In genomic region chr20:44310664-44311639, GRCh38 we compare ENCODE assay signal across 8 cellular contexts. TPM values are rescaled to one million over a fixed set of nuclear protein-coding genes. Genes with fewer than 3 reads are reported as not detected.
A peak's percentile ranks its signal among the peaks of the same experiment; 100 is the strongest.
DNase-seq lines count a peak whose midpoint lies in the region; ATAC-seq and TF ChIP-seq lines count a peak whose summit lies in the region.

Gene FITM2, minus strand, starts transcription at chr20:44311202. Its CDS starts 54 bp downstream, at chr20:44311148.

- H3K4me3 ChIP-seq in LNCaP clone FGC (ENCODE audit: low read depth, low read length) (peak within 1 kb of the TSS; percentile 95), fibroblast of the aortic adventitia (ENCODE audit: low read depth, low read length) (peak within 1 kb of the TSS; percentile 98)

- H3K27me3 Mint-ChIP-seq in nephron (ENCODE audit: low read depth): no peaks in the 10 kb centered on the region

- H3K4me1 Mint-ChIP-seq in nephron: peaks cover 15% of the 10 kb centered on the region

- peak within 1 kb of the TSS; percentile 35 to 80 (median 59) for H3K27ac Mint-ChIP-seq in nephron

- ATAC-seq in stimulated activated naive CD8-positive, alpha-beta T cell treated with anti-CD3 and anti-CD28 coated beads, Interleukin-15, Interleukin-2, amounts not matched to agents 100 U/mL and 50 U/mL, for 24 hours: peak; percentile 95

- H3K9me3 Mint-ChIP-seq in nephron: no peaks in the 10 kb centered on the region

- TF ChIP-seq CTCF in LNCaP clone FGC (IDR thresholded peaks at IDR 0.05; ENCODE audit: control insufficient read depth, extremely low read depth, insufficient read depth) (peak; percentile 99), fibroblast of the aortic adventitia (IDR thresholded peaks at IDR 0.05; ENCODE audit: insufficient read depth, low read length) (peak; percentile 89), nephron (IDR thresholded peaks at IDR 0.05; ENCODE audit: unreplicated experiment in 3 of 3) (peak; percentile 91 to 96 (median 94))

- H3K4me3 Mint-ChIP-seq in nephron: peak within 1 kb of the TSS; percentile 92 to 97 (median 96)

- H3K36me3 Mint-ChIP-seq in nephron (ENCODE audit: low read depth): no peaks in the 10 kb centered on the region

- DNase-seq in ELR (ENCODE audit: low read depth) (peak; percentile 99), H4 (ENCODE audit: low spot score) (peak; percentile 97), LNCaP clone FGC (ENCODE audit: low read depth) (peak; percentile 87), RPMI8226 (peak; percentile 98), fibroblast of the aortic adventitia (ENCODE audit: low read depth) (peak; percentile 96)
- peak; percentile 99 for DNase-seq in activated T-helper 9 cell treated with anti-CD3 and anti-CD28 coated beads, Interleukin-2, amount 50 U/mL, for 16 hours (ENCODE audit: low read depth)
- DNase-seq in stimulated activated naive CD8-positive, alpha-beta T cell treated with anti-CD3 and anti-CD28 coated beads, Interleukin-15, Interleukin-2, amounts not matched to agents 100 U/mL and 50 U/mL, for 24 hours: peak; percentile 100

RNA-seq across cellular contexts. Expression of gene FITM2, which starts in this region (rescaled TPM):
- total RNA-seq in H4 (2014; rRNA removed; shearing (Covaris generic)): 7.6 and 7.9 TPM in 2 replicates
- 1.8 and 11.0 TPM in 2 replicates for total RNA-seq in fibroblast of the aortic adventitia (ENCODE audit: low replicate concordance)

Comparison
In these comparisons a context has a peak if more than half of its experiments do, and no peak if none do; other contexts are left out.
1. Peak in every context shown above with its lines: DNase-seq, ATAC-seq and H3K4me3 ChIP-seq.